Comparison of ENCODE assay signal across 8 cellular contexts in genomic region chr18:54357660-54358494, GRCh38. TPM values are rescaled to one million over a fixed set of nuclear protein-coding genes. Genes with fewer than 3 reads are reported as not detected.
A peak's percentile ranks its signal among the peaks of the same experiment; 100 is the strongest.
DNase-seq lines count a peak whose midpoint lies in the region; ATAC-seq and TF ChIP-seq lines count a peak whose summit lies in the region.

Gene C18orf54 (plus strand): TSS chr18:54357906. CDS start chr18:54360573, 2,667 bp downstream.
Gene STARD6 (minus strand): TSS chr18:54357858. CDS start chr18:54354573, 3,285 bp downstream.

- H3K36me3 Mint-ChIP-seq in activated T-helper 17 cell treated with anti-CD3 and anti-CD28 coated beads, Interleukin-2, amount 50 U/mL, for 72 hours (ENCODE audit: low read depth): peaks cover 28% of the 10 kb centered on the region
- peaks cover 25% of the 10 kb centered on the region for H3K36me3 Mint-ChIP-seq in nephron progenitor cell (ENCODE audit: low read depth)
- H3K36me3 Mint-ChIP-seq in stimulated activated naive CD8-positive, alpha-beta T cell treated with anti-CD3 and anti-CD28 coated beads, Interleukin-15, Interleukin-2, amounts not matched to agents 100 ng/mL and 50 ng/mL, for 24 hours (ENCODE audit: low read depth): peaks cover 24% of the 10 kb centered on the region

- TF ChIP-seq CTCF in fibroblast of the aortic adventitia (IDR thresholded peaks at IDR 0.05; ENCODE audit: insufficient read depth, low read length) (peak; percentile 36), nephron progenitor cell (IDR thresholded peaks at IDR 0.05) (peak; percentile 31)

- peak within 1 kb of the TSS; percentile 99 for H3K27ac Mint-ChIP-seq in activated T-helper 17 cell treated with anti-CD3 and anti-CD28 coated beads, Interleukin-2, amount 50 U/mL, for 72 hours
- peak within 1 kb of the TSS; percentile 99 for H3K27ac Mint-ChIP-seq in nephron progenitor cell
- H3K27ac Mint-ChIP-seq in stimulated activated naive CD8-positive, alpha-beta T cell treated with anti-CD3 and anti-CD28 coated beads, Interleukin-15, Interleukin-2, amounts not matched to agents 100 ng/mL and 50 ng/mL, for 24 hours: peak within 1 kb of the TSS; percentile 94

- H3K4me3 ChIP-seq in fibroblast of the aortic adventitia (ENCODE audit: low read depth, low read length): peak within 1 kb of the TSS; percentile 93

- peaks cover 6% of the 10 kb centered on the region for H3K4me1 Mint-ChIP-seq in activated T-helper 17 cell treated with anti-CD3 and anti-CD28 coated beads, Interleukin-2, amount 50 U/mL, for 72 hours
- H3K4me1 Mint-ChIP-seq in nephron progenitor cell: peaks cover 24% of the 10 kb centered on the region
- H3K4me1 Mint-ChIP-seq in stimulated activated naive CD8-positive, alpha-beta T cell treated with anti-CD3 and anti-CD28 coated beads, Interleukin-15, Interleukin-2, amounts not matched to agents 100 ng/mL and 50 ng/mL, for 24 hours (ENCODE audit: low read depth): peaks cover 19% of the 10 kb centered on the region

- peaks cover 4% of the 10 kb centered on the region for H3K27me3 Mint-ChIP-seq in activated T-helper 17 cell treated with anti-CD3 and anti-CD28 coated beads, Interleukin-2, amount 50 U/mL, for 72 hours
- H3K27me3 Mint-ChIP-seq in nephron progenitor cell (ENCODE audit: low read depth, poor library complexity): no peaks in the 10 kb centered on the region
- H3K27me3 Mint-ChIP-seq in stimulated activated naive CD8-positive, alpha-beta T cell treated with anti-CD3 and anti-CD28 coated beads, Interleukin-15, Interleukin-2, amounts not matched to agents 100 ng/mL and 50 ng/mL, for 24 hours: peaks cover 6% of the 10 kb centered on the region

- peak; percentile 95 for ATAC-seq in activated T-helper 17 cell treated with anti-CD3 and anti-CD28 coated beads, Interleukin-2, amount 50 U/mL, for 72 hours (replicated peaks)

- H3K9me3 Mint-ChIP-seq in activated T-helper 17 cell treated with anti-CD3 and anti-CD28 coated beads, Interleukin-2, amount 50 U/mL, for 72 hours: no peaks in the 10 kb centered on the region
- H3K9me3 Mint-ChIP-seq in nephron progenitor cell: peaks cover 13% of the 10 kb centered on the region
- no peaks in the 10 kb centered on the region for H3K9me3 Mint-ChIP-seq in stimulated activated naive CD8-positive, alpha-beta T cell treated with anti-CD3 and anti-CD28 coated beads, Interleukin-15, Interleukin-2, amounts not matched to agents 100 ng/mL and 50 ng/mL, for 24 hours

- peak within 1 kb of the TSS; percentile 99 for H3K4me3 Mint-ChIP-seq in activated T-helper 17 cell treated with anti-CD3 and anti-CD28 coated beads, Interleukin-2, amount 50 U/mL, for 72 hours
- H3K4me3 Mint-ChIP-seq in nephron progenitor cell: peak within 1 kb of the TSS; percentile 99
- peak within 1 kb of the TSS; percentile 93 for H3K4me3 Mint-ChIP-seq in stimulated activated naive CD8-positive, alpha-beta T cell treated with anti-CD3 and anti-CD28 coated beads, Interleukin-15, Interleukin-2, amounts not matched to agents 100 ng/mL and 50 ng/mL, for 24 hours

- DNase-seq in ELR (ENCODE audit: low read depth): peak; percentile 92
- peak; percentile 40 for DNase-seq in GOT3 (lab: John Stamatoyannopoulos, UW)
- peak; percentile 92 for DNase-seq in LHCN-M2 (ENCODE audit: low read depth)
- DNase-seq in RKO (ENCODE audit: low spot score): peak; percentile 91
- peak; percentile 86 for DNase-seq in fibroblast of the aortic adventitia (ENCODE audit: low read depth)
- DNase-seq in nephron progenitor cell: peak; percentile 90

RNA-seq across cellular contexts. Expression of gene C18orf54, which starts in this region (rescaled TPM):
- total RNA-seq in LHCN-M2 (2014; rRNA removed) (7.6 and 11.1 TPM in 2 replicates), fibroblast of the aortic adventitia (ENCODE audit: low replicate concordance) (10.5 and 12.7 TPM in 2 replicates)
- polyA plus RNA-seq in LHCN-M2 (2012): 2.5 TPM
- total RNA-seq in activated T-helper 17 cell treated with anti-CD3 and anti-CD28 coated beads, Interleukin-2, amount 50 U/mL, for 72 hours: 10 to 100 TPM; 11.5 to 14.0 TPM

RNA-seq across cellular contexts. Expression of gene STARD6, which starts in this region (rescaled TPM):
- total RNA-seq in LHCN-M2 (2014; rRNA removed) (not detected in 2 replicates), fibroblast of the aortic adventitia (ENCODE audit: low replicate concordance) (not detected in 2 replicates)
- 0.16 TPM for polyA plus RNA-seq in LHCN-M2 (2012)
- total RNA-seq in activated T-helper 17 cell treated with anti-CD3 and anti-CD28 coated beads, Interleukin-2, amount 50 U/mL, for 72 hours: under 1 TPM in 1 of 2 donors, not detected in 1; 0.32 TPM

Comparison
In these comparisons a context has a peak if more than half of its experiments do, and no peak if none do; other contexts are left out.
1. Peak in every context shown above with its lines: DNase-seq, ATAC-seq and H3K4me3 ChIP-seq.
2. DNase-seq: peak in every context shown above with its lines; median percentile 92 in ELR; 92 in LHCN-M2; 91 in RKO; 90 in nephron progenitor cell; 86 in fibroblast of the aortic adventitia; 40 in GOT3.